In genomic region chr12:109154485-109155438, GRCh38 we compare ENCODE assay signal across 1 cellular context.
A peak's percentile ranks its signal among the peaks of the same experiment; 100 is the strongest.
TF ChIP-seq lines count a peak whose summit lies in the region.

No MANE protein-coding gene starts in this region.

TF ChIP-seq in HEK293, 187 proteins besides CTCF, POLR2A, EP300 and RAD21 (continued from another document and continues in another):
- TF ChIP-seq ELK4 (IDR thresholded peaks at IDR 0.05; ENCODE audit: borderline replicate concordance, low read depth, low read length) (no peak), ZNF792 (tag by site-specific recombination; IDR thresholded peaks at IDR 0.05) (no peak), ZNF10 (tag by site-specific recombination; IDR thresholded peaks at IDR 0.05) (no peak), OSR2 (tag by site-specific recombination; IDR thresholded peaks at IDR 0.05) (no peak), ZNF416 (tag by site-specific recombination; IDR thresholded peaks at IDR 0.05) (no peak), ZNF76 (tag by site-specific recombination; IDR thresholded peaks at IDR 0.05; ENCODE audit: borderline replicate concordance, low read depth) (peak; percentile 72), ZNF654 (tag by site-specific recombination; IDR thresholded peaks at IDR 0.05; ENCODE audit: low read depth) (no peak), ZIC2 (tag by site-specific recombination; IDR thresholded peaks at IDR 0.05) (peak; percentile 72), ZBTB10 (tag by site-specific recombination; IDR thresholded peaks at IDR 0.05) (peak; percentile 60), ZNF302 (tag by site-specific recombination; IDR thresholded peaks at IDR 0.05; ENCODE audit: low read depth) (no peak), ZNF514 (tag by site-specific recombination; IDR thresholded peaks at IDR 0.05) (no peak), IKZF3 (tag by site-specific recombination; IDR thresholded peaks at IDR 0.05) (no peak), ZNF624 (tag by site-specific recombination; IDR thresholded peaks at IDR 0.05) (no peak), ZBTB8A (tag by site-specific recombination; IDR thresholded peaks at IDR 0.05) (peak; percentile 55), ZBTB20 (tag by site-specific recombination; IDR thresholded peaks at IDR 0.05) (peak; percentile 99), ZNF513 (tag by site-specific recombination; IDR thresholded peaks at IDR 0.05) (no peak), BCL11B (tag by site-specific recombination; IDR thresholded peaks at IDR 0.05; ENCODE audit: low read depth) (no peak), ZNF211 (tag by site-specific recombination; IDR thresholded peaks at IDR 0.05; ENCODE audit: low read depth) (no peak), ZNF112 (tag by site-specific recombination; IDR thresholded peaks at IDR 0.05) (no peak), ZNF335 (tag by site-specific recombination; conservative IDR thresholded peaks at IDR 0.05) (peak; percentile 87), ZNF600 (tag by site-specific recombination; IDR thresholded peaks at IDR 0.05) (peak; percentile 83), TRIM28 (IDR thresholded peaks at IDR 0.05; ENCODE audit: borderline replicate concordance, low read length) (no peak; the same call in 1 of the 2 replicates), ZNF658 (tag by site-specific recombination; IDR thresholded peaks at IDR 0.05) (no peak), ZNF121 (tag by site-specific recombination; IDR thresholded peaks at IDR 0.05) (no peak), ZFP69B (tag by site-specific recombination; IDR thresholded peaks at IDR 0.05) (peak; percentile 61; the same call in 1 of the 2 replicates), ZBTB48 (tag by site-specific recombination; IDR thresholded peaks at IDR 0.05) (peak; percentile 83), GLIS1 (tag by site-specific recombination; IDR thresholded peaks at IDR 0.05) (peak; percentile 91), ZNF488 (tag by site-specific recombination; IDR thresholded peaks at IDR 0.05) (no peak), REPIN1 (tag by site-specific recombination; IDR thresholded peaks at IDR 0.05; ENCODE audit: low read depth) (no peak), BCL6B (tag by site-specific recombination; IDR thresholded peaks at IDR 0.05) (no peak), ZSCAN30 (tag by site-specific recombination; IDR thresholded peaks at IDR 0.05) (no peak)
- TF ChIP-seq, protein P1, sequence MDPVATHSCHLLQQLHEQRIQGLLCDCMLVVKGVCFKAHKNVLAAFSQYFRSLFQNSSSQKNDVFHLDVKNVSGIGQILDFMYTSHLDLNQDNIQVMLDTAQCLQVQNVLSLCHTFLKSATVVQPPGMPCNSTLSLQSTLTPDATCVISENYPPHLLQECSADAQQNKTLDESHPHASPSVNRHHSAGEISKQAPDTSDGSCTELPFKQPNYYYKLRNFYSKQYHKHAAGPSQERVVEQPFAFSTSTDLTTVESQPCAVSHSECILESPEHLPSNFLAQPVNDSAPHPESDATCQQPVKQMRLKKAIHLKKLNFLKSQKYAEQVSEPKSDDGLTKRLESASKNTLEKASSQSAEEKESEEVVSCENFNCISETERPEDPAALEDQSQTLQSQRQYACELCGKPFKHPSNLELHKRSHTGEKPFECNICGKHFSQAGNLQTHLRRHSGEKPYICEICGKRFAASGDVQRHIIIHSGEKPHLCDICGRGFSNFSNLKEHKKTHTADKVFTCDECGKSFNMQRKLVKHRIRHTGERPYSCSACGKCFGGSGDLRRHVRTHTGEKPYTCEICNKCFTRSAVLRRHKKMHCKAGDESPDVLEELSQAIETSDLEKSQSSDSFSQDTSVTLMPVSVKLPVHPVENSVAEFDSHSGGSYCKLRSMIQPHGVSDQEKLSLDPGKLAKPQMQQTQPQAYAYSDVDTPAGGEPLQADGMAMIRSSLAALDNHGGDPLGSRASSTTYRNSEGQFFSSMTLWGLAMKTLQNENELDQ (tag by site-specific recombination; IDR thresholded peaks at IDR 0.05; ENCODE audit: low read depth) = no peak
- TF ChIP-seq, protein P2, sequence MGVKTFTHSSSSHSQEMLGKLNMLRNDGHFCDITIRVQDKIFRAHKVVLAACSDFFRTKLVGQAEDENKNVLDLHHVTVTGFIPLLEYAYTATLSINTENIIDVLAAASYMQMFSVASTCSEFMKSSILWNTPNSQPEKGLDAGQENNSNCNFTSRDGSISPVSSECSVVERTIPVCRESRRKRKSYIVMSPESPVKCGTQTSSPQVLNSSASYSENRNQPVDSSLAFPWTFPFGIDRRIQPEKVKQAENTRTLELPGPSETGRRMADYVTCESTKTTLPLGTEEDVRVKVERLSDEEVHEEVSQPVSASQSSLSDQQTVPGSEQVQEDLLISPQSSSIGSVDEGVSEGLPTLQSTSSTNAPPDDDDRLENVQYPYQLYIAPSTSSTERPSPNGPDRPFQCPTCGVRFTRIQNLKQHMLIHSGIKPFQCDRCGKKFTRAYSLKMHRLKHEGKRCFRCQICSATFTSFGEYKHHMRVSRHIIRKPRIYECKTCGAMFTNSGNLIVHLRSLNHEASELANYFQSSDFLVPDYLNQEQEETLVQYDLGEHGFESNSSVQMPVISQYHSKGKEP (tag by site-specific recombination; IDR thresholded peaks at IDR 0.05) = peak; percentile 83
- TF ChIP-seq, protein P3, sequence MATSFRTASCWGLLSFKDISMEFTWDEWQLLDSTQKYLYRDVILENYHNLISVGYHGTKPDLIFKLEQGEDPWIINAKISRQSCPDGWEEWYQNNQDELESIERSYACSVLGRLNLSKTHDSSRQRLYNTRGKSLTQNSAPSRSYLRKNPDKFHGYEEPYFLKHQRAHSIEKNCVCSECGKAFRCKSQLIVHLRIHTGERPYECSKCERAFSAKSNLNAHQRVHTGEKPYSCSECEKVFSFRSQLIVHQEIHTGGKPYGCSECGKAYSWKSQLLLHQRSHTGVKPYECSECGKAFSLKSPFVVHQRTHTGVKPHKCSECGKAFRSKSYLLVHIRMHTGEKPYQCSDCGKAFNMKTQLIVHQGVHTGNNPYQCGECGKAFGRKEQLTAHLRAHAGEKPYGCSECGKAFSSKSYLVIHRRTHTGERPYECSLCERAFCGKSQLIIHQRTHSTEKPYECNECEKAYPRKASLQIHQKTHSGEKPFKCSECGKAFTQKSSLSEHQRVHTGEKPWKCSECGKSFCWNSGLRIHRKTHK (tag by site-specific recombination; IDR thresholded peaks at IDR 0.05) = no peak
- TF ChIP-seq, protein P4, sequence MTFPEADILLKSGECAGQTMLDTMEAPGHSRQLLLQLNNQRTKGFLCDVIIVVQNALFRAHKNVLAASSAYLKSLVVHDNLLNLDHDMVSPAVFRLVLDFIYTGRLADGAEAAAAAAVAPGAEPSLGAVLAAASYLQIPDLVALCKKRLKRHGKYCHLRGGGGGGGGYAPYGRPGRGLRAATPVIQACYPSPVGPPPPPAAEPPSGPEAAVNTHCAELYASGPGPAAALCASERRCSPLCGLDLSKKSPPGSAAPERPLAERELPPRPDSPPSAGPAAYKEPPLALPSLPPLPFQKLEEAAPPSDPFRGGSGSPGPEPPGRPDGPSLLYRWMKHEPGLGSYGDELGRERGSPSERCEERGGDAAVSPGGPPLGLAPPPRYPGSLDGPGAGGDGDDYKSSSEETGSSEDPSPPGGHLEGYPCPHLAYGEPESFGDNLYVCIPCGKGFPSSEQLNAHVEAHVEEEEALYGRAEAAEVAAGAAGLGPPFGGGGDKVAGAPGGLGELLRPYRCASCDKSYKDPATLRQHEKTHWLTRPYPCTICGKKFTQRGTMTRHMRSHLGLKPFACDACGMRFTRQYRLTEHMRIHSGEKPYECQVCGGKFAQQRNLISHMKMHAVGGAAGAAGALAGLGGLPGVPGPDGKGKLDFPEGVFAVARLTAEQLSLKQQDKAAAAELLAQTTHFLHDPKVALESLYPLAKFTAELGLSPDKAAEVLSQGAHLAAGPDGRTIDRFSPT (tag by site-specific recombination; IDR thresholded peaks at IDR 0.05) = 0 out of 2 replicates have a peak, but pooled peaks have one; percentile 45
- TF ChIP-seq, protein P5, sequence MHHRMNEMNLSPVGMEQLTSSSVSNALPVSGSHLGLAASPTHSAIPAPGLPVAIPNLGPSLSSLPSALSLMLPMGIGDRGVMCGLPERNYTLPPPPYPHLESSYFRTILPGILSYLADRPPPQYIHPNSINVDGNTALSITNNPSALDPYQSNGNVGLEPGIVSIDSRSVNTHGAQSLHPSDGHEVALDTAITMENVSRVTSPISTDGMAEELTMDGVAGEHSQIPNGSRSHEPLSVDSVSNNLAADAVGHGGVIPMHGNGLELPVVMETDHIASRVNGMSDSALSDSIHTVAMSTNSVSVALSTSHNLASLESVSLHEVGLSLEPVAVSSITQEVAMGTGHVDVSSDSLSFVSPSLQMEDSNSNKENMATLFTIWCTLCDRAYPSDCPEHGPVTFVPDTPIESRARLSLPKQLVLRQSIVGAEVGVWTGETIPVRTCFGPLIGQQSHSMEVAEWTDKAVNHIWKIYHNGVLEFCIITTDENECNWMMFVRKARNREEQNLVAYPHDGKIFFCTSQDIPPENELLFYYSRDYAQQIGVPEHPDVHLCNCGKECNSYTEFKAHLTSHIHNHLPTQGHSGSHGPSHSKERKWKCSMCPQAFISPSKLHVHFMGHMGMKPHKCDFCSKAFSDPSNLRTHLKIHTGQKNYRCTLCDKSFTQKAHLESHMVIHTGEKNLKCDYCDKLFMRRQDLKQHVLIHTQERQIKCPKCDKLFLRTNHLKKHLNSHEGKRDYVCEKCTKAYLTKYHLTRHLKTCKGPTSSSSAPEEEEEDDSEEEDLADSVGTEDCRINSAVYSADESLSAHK (tag by site-specific recombination; IDR thresholded peaks at IDR 0.05) = peak; percentile 37; the same call in 1 of the 2 replicates
- TF ChIP-seq, protein P6, sequence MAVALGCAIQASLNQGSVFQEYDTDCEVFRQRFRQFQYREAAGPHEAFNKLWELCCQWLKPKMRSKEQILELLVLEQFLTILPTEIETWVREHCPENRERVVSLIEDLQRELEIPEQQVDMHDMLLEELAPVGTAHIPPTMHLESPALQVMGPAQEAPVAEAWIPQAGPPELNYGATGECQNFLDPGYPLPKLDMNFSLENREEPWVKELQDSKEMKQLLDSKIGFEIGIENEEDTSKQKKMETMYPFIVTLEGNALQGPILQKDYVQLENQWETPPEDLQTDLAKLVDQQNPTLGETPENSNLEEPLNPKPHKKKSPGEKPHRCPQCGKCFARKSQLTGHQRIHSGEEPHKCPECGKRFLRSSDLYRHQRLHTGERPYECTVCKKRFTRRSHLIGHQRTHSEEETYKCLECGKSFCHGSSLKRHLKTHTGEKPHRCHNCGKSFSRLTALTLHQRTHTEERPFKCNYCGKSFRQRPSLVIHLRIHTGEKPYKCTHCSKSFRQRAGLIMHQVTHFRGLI (tag by site-specific recombination; IDR thresholded peaks at IDR 0.05) = peak; percentile 61
